Comparison of ENCODE assay signal across 31 cellular contexts in the genomic region with DNA sequence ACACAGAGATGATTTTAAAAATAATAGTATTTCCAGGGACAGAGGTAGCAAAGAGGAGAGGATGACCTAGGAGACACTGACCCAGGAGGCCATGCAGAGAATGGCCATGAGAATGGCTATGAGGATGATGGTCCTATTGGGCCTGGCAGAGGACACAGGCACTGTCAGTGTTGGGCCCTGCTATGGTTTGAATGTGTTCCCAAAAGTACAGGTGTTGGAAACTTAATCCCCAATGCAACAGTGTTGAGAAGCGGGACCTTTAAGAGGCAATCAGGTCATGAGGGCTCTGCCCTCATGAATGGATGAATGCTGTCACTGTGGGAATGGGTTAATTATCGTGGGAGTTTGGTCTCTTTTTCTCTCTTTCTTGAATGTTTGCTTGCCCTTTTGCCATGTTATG.
"Had no signal": no experiment of that assay in that cellular context is flagged by ENCODE, and none has a peak within 500 bp of the region (broad histone marks: within the 10 kb centered on the region; RNA-seq: fewer than 3 reads in every experiment).

No MANE protein-coding gene starts in this region.

- H3K4me3 ChIP-seq: neural progenitor cell, ovary, right lobe of liver, sigmoid colon, skin epidermis, smooth muscle cell, spleen, suprapubic skin, testis, tibial artery, transverse colon, upper lobe of right lung, uterus had no signal

- H3K9me3 ChIP-seq: ovary, right lobe of liver, sigmoid colon, spleen, suprapubic skin, testis, tibial artery, transverse colon, upper lobe of right lung, uterus had no signal

- H3K27ac Mint-ChIP-seq: natural killer cell; nephron; neural progenitor cell; progenitor cell of endocrine pancreas; stimulated activated memory B cell treated with anti-CD40 and anti-IgM and Interleukin-4, amounts not matched to agents 10 μg/mL and 1 μg/mL and 100 μg/mL, for 72 hours; stimulated activated naive CD8-positive, alpha-beta T cell treated with anti-CD3 and anti-CD28 coated beads, Interleukin-15, Interleukin-2, amounts not matched to agents 100 ng/mL and 50 ng/mL, for 24 hours; type B pancreatic cell had no signal

- H3K27me3 Mint-ChIP-seq: naive thymus-derived CD4-positive, alpha-beta T cell; progenitor cell of endocrine pancreas; stimulated activated memory B cell treated with anti-CD40 and anti-IgM and Interleukin-4, amounts not matched to agents 10 μg/mL and 1 μg/mL and 100 μg/mL, for 72 hours; stimulated activated naive CD8-positive, alpha-beta T cell treated with anti-CD3 and anti-CD28 coated beads, Interleukin-15, Interleukin-2, amounts not matched to agents 100 ng/mL and 50 ng/mL, for 24 hours; type B pancreatic cell had no signal

- H3K4me1 ChIP-seq: parathyroid adenoma, right lobe of liver, spleen, testis, tibial artery, transverse colon, upper lobe of right lung, uterus had no signal

- ATAC-seq: naive thymus-derived CD4-positive, alpha-beta T cell; natural killer cell; right cardiac atrium; right lobe of liver; stimulated activated memory B cell treated with anti-CD40 and anti-IgM and Interleukin-4, amounts not matched to agents 10 μg/mL and 1 μg/mL and 100 μg/mL, for 72 hours; upper lobe of right lung had no signal

- H3K4me3 Mint-ChIP-seq: naive thymus-derived CD4-positive, alpha-beta T cell; natural killer cell; nephron; neural progenitor cell; stimulated activated memory B cell treated with anti-CD40 and anti-IgM and Interleukin-4, amounts not matched to agents 10 μg/mL and 1 μg/mL and 100 μg/mL, for 72 hours; stimulated activated naive CD8-positive, alpha-beta T cell treated with anti-CD3 and anti-CD28 coated beads, Interleukin-15, Interleukin-2, amounts not matched to agents 100 ng/mL and 50 ng/mL, for 24 hours; type B pancreatic cell had no signal

- H3K27ac ChIP-seq: neural progenitor cell, ovary, parathyroid adenoma, right lobe of liver, sigmoid colon, skin epidermis, spleen, suprapubic skin, testis, tibial artery, transverse colon, upper lobe of right lung, uterus had no signal

- H3K9me3 Mint-ChIP-seq: natural killer cell; nephron; neural progenitor cell; stimulated activated memory B cell treated with anti-CD40 and anti-IgM and Interleukin-4, amounts not matched to agents 10 μg/mL and 1 μg/mL and 100 μg/mL, for 72 hours; stimulated activated naive CD8-positive, alpha-beta T cell treated with anti-CD3 and anti-CD28 coated beads, Interleukin-15, Interleukin-2, amounts not matched to agents 100 ng/mL and 50 ng/mL, for 24 hours; type B pancreatic cell had no signal

- H3K4me1 Mint-ChIP-seq: naive thymus-derived CD4-positive, alpha-beta T cell; nephron; stimulated activated memory B cell treated with anti-CD40 and anti-IgM and Interleukin-4, amounts not matched to agents 10 μg/mL and 1 μg/mL and 100 μg/mL, for 72 hours had no signal

- H3K27me3 ChIP-seq: neural progenitor cell, ovary, right lobe of liver, sigmoid colon, spleen, suprapubic skin, testis, tibial artery, transverse colon, upper lobe of right lung, uterus had no signal

- H3K36me3 ChIP-seq: neural progenitor cell, ovary, right lobe of liver, sigmoid colon, suprapubic skin, tibial artery, transverse colon, upper lobe of right lung, uterus had no signal

- DNase-seq: naive thymus-derived CD4-positive, alpha-beta T cell; natural killer cell; occipital lobe; ovary; retina; right cardiac atrium; right lobe of liver; sigmoid colon; spleen; stimulated activated CD4-positive, alpha-beta T cell treated with anti-CD3 and anti-CD28 coated beads, Interleukin-12 subunit alpha, Interleukin-12 subunit beta, amount 100 ng/mL, for 4 hours; stimulated activated CD4-positive, alpha-beta T cell treated with anti-CD3 and anti-CD28 coated beads, Interleukin-1b, Interleukin-23, amount 100 ng/mL, for 48 hours; stimulated activated CD4-positive, alpha-beta T cell treated with anti-CD3 and anti-CD28 coated beads, Interleukin-4, amount 100 ng/mL, for 1 hour; stimulated activated CD4-positive, alpha-beta T cell treated with anti-CD3 and anti-CD28 coated beads, Interleukin-4, amount 100 ng/mL, for 4 hours; stimulated activated CD8-positive, alpha-beta memory T cell treated with anti-CD3 and anti-CD28 coated beads, Interleukin-4, amount 100 ng/mL, for 48 hours; stimulated activated naive CD4-positive, alpha-beta T cell; substantia nigra; testis; tibial artery; transverse colon; upper lobe of right lung; uterus had no signal
